32 cellular contexts compared by ENCODE assay signal in genomic region chr1:23648576-23648975, GRCh38.
"Had no signal": no experiment of that assay in that cellular context is flagged by ENCODE, and none has a peak within 500 bp of the region (broad histone marks: within the 10 kb centered on the region; RNA-seq: fewer than 3 reads in every experiment).

No MANE protein-coding gene starts in this region.

- H3K36me3 ChIP-seq: brain microvascular endothelial cell, heart left ventricle had no signal

- FAIRE-seq: astrocyte, bronchial epithelial cell, frontal cortex had no signal

- H3K27ac Mint-ChIP-seq: activated CD4-positive, alpha-beta memory T cell treated with anti-CD3 and anti-CD28 coated beads for 36 hours; activated CD4-positive, alpha-beta T cell treated with anti-CD3 and anti-CD28 coated beads for 36 hours; activated CD4-positive, alpha-beta T cell treated with anti-CD3 and anti-CD28 coated beads, Interleukin-2, amount 10 ng/mL, durations not matched to agents 24 days and 14 days; activated CD8-positive, alpha-beta memory T cell treated with anti-CD3 and anti-CD28 coated beads, Interleukin-2, amount 10 ng/mL, durations not matched to agents 7 days and 5 days; activated CD8-positive, alpha-beta T cell treated with anti-CD3 and anti-CD28 coated beads, Interleukin-2, amount 10 ng/mL, durations not matched to agents 7 days and 5 days; activated naive CD8-positive, alpha-beta T cell; dendritic cell treated with granulocyte-macrophage colony-stimulating factor and Interleukin-4, amounts not matched to agents 40 ng/mL and 50 ng/mL, for 4 days; endodermal cell had no signal

- H3K27me3 ChIP-seq: brain microvascular endothelial cell, heart left ventricle had no signal

- H3K27me3 Mint-ChIP-seq: activated CD4-positive, alpha-beta T cell treated with anti-CD3 and anti-CD28 coated beads for 36 hours; activated naive CD8-positive, alpha-beta T cell had no signal

- H3K9me3 Mint-ChIP-seq: activated CD4-positive, alpha-beta memory T cell treated with anti-CD3 and anti-CD28 coated beads for 36 hours; activated CD4-positive, alpha-beta T cell treated with anti-CD3 and anti-CD28 coated beads, Interleukin-2, amount 10 ng/mL, durations not matched to agents 24 days and 14 days; central memory CD8-positive, alpha-beta T cell; dendritic cell treated with granulocyte-macrophage colony-stimulating factor and Interleukin-4, amounts not matched to agents 40 ng/mL and 50 ng/mL, for 4 days; endodermal cell had no signal

- H3K4me3 Mint-ChIP-seq: activated CD4-positive, alpha-beta memory T cell treated with anti-CD3 and anti-CD28 coated beads for 36 hours; activated CD4-positive, alpha-beta T cell treated with anti-CD3 and anti-CD28 coated beads for 36 hours; activated CD4-positive, alpha-beta T cell treated with anti-CD3 and anti-CD28 coated beads, Interleukin-2, amount 10 ng/mL, durations not matched to agents 24 days and 14 days; activated CD8-positive, alpha-beta memory T cell treated with anti-CD3 and anti-CD28 coated beads, Interleukin-2, amount 10 ng/mL, durations not matched to agents 7 days and 5 days; activated CD8-positive, alpha-beta T cell treated with anti-CD3 and anti-CD28 coated beads, Interleukin-2, amount 10 ng/mL, durations not matched to agents 7 days and 5 days; activated naive CD8-positive, alpha-beta T cell; central memory CD8-positive, alpha-beta T cell; dendritic cell treated with granulocyte-macrophage colony-stimulating factor and Interleukin-4, amounts not matched to agents 40 ng/mL and 50 ng/mL, for 4 days; endodermal cell had no signal

- H3K4me3 ChIP-seq: coronary artery, dorsolateral prefrontal cortex, heart left ventricle had no signal

- H3K4me1 Mint-ChIP-seq: activated CD4-positive, alpha-beta T cell treated with anti-CD3 and anti-CD28 coated beads for 36 hours; activated CD4-positive, alpha-beta T cell treated with anti-CD3 and anti-CD28 coated beads, Interleukin-2, amount 10 ng/mL, durations not matched to agents 24 days and 14 days; activated CD8-positive, alpha-beta memory T cell treated with anti-CD3 and anti-CD28 coated beads, Interleukin-2, amount 10 ng/mL, durations not matched to agents 7 days and 5 days; central memory CD8-positive, alpha-beta T cell had no signal

- H3K9me3 ChIP-seq: heart left ventricle had no signal

- ATAC-seq: activated CD4-positive, alpha-beta T cell treated with anti-CD3 and anti-CD28 coated beads for 36 hours; activated CD8-positive, alpha-beta memory T cell treated with anti-CD3 and anti-CD28 coated beads, Interleukin-2, amount 10 ng/mL, durations not matched to agents 7 days and 5 days; activated CD8-positive, alpha-beta T cell treated with anti-CD3 and anti-CD28 coated beads, Interleukin-2, amount 10 ng/mL, durations not matched to agents 7 days and 5 days; esophagus mucosa; heart left ventricle had no signal

- H3K27ac ChIP-seq: brain microvascular endothelial cell, coronary artery, dorsolateral prefrontal cortex, heart left ventricle had no signal

- H3K36me3 Mint-ChIP-seq: activated CD4-positive, alpha-beta memory T cell treated with anti-CD3 and anti-CD28 coated beads for 36 hours; activated CD8-positive, alpha-beta memory T cell treated with anti-CD3 and anti-CD28 coated beads, Interleukin-2, amount 10 ng/mL, durations not matched to agents 7 days and 5 days; activated naive CD8-positive, alpha-beta T cell had no signal

- DNase-seq: activated CD4-positive, alpha-beta memory T cell treated with anti-CD3 and anti-CD28 coated beads for 36 hours; activated CD4-positive, alpha-beta T cell treated with anti-CD3 and anti-CD28 coated beads for 36 hours; activated CD4-positive, alpha-beta T cell treated with anti-CD3 and anti-CD28 coated beads, Interleukin-2, amount 10 ng/mL, durations not matched to agents 24 days and 14 days; activated CD4-positive, CD25-positive, alpha-beta regulatory T cell; activated CD4-positive, CD25-positive, alpha-beta regulatory T cell treated with anti-CD3 and anti-CD28 coated beads, Interleukin-2, amount 50 U/mL, for 72 hours; activated CD8-positive, alpha-beta memory T cell treated with anti-CD3 and anti-CD28 coated beads, Interleukin-2, amount 10 ng/mL, durations not matched to agents 7 days and 5 days; activated CD8-positive, alpha-beta memory T cell treated with anti-CD3 and anti-CD28 coated beads, Interleukin-2, amount 50 U/mL, for 4 hours; activated CD8-positive, alpha-beta T cell treated with anti-CD3 and anti-CD28 coated beads, Interleukin-2, amount 10 ng/mL, durations not matched to agents 7 days and 5 days; activated effector memory CD4-positive, alpha-beta T cell treated with Interleukin-2 at 50 U/mL for 16 hours; activated gamma-delta T cell treated with Interleukin-2 at 50 U/mL for 16 hours; activated naive CD4-positive, alpha-beta T cell treated with anti-CD3 and anti-CD28 coated beads, Interleukin-2, amount 50 U/mL, for 16 hours; activated naive CD4-positive, alpha-beta T cell treated with Interleukin-2 at 50 U/mL for 16 hours; activated T-cell treated with anti-CD3 and anti-CD28 coated beads, Interleukin-2, amount 50 U/mL, for 1 hour; activated T-cell treated with anti-CD3 and anti-CD28 coated beads, Interleukin-2, amount 50 U/mL, for 48 hours; amniotic stem cell; anterior cingulate cortex; brain microvascular endothelial cell; dorsolateral prefrontal cortex; effector memory CD4-positive, alpha-beta T cell; endodermal cell; foreskin fibroblast; glutamatergic neuron; heart left ventricle; T-helper 2 cell had no signal
